In genomic region chrX:48958635-48959094, GRCh38 we compare ENCODE assay signal across 8 cellular contexts. TPM values are rescaled to one million over a fixed set of nuclear protein-coding genes. Genes with fewer than 3 reads are reported as not detected.
DNase-seq lines count a peak whose midpoint lies in the region; ATAC-seq and TF ChIP-seq lines count a peak whose summit lies in the region.

No MANE protein-coding gene starts in this region.

- intact Hi-C loops in colonic mucosa (cut with DNase I): no loop called here
- intact Hi-C loops in right lobe of liver (cut with DNase I): loop anchor here in 1 of 2 donors (10.0 kb wide), 1 partner anchor 54 kb away; no protein-coding TSS in a partner anchor
- intact Hi-C loops in testis (cut with DNase I; ENCODE audit: low total_unique reads): no loop called here

- H3K27ac ChIP-seq in SJCRH30: peak overlapping the region; percentile 88
- H3K27ac ChIP-seq in colonic mucosa: peak overlapping the region; percentile 94
- H3K27ac ChIP-seq in right lobe of liver: peak overlapping the region; percentile 61 to 95 (median 78)
- peak overlapping the region; percentile 91 to 95 for H3K27ac ChIP-seq in testis

- 60% methylated on average over 21 of the region's 21 CpGs for WGBS in right lobe of liver (ENCODE audit: insufficient coverage, low coverage, low lambda C conversion rate, missing lambda C conversion rate)
- 0 to 2% methylated on average over 18 to 20 of the region's 21 CpGs for WGBS in testis, 2 donors

- H3K27me3 ChIP-seq in SJCRH30 (no peaks in the 10 kb centered on the region), colonic mucosa (no peaks in the 10 kb centered on the region), right lobe of liver (no peaks in the 10 kb centered on the region), testis (no peaks in the 10 kb centered on the region)

- H3K4me3 ChIP-seq in SJCRH30 (peak overlapping the region; percentile 78), colonic mucosa (peak overlapping the region; percentile 8), right lobe of liver (peak overlapping the region; percentile 24 to 70 (median 39)), testis (peak overlapping the region; percentile 36 to 67)

- no peaks in the 10 kb centered on the region for H3K9me3 ChIP-seq in SJCRH30 (replicated peaks)
- no peaks in the 10 kb centered on the region for H3K9me3 ChIP-seq in colonic mucosa
- H3K9me3 ChIP-seq in right lobe of liver: no peaks in the 10 kb centered on the region
- no peaks in the 10 kb centered on the region for H3K9me3 ChIP-seq in testis

- H3K4me1 ChIP-seq in SJCRH30: no peaks in the 10 kb centered on the region
- H3K4me1 ChIP-seq in colonic mucosa: no peaks in the 10 kb centered on the region
- H3K4me1 ChIP-seq in right lobe of liver: peaks cover 0 to 6% (median 0%) of the 10 kb centered on the region in 4 donors
- peaks cover 11% of the 10 kb centered on the region for H3K4me1 ChIP-seq in testis

- peak overlapping the region; percentile 62 to 65 for H3K9ac ChIP-seq in colonic mucosa (ENCODE audit: low read depth in 2 of 2, low read length in 2 of 2)

- no peak for TF ChIP-seq POLR2A in right lobe of liver (IDR thresholded peaks at IDR 0.05)
- no peak for TF ChIP-seq POLR2A in testis (IDR thresholded peaks at IDR 0.05)

- peak; percentile 50 for DNase-seq in activated T-cell treated with anti-CD3 and anti-CD28 coated beads, Interleukin-2, amount 50 U/mL, for 1 hour
- no peak for DNase-seq in activated T-cell treated with anti-CD3 and anti-CD28 coated beads for 4 hours
- DNase-seq in SJCRH30: peak; percentile 32 to 53
- DNase-seq in colonic mucosa: peak; percentile 36
- DNase-seq in right lobe of liver: peak in 1 of 3 donors; percentile 37
- no peak for DNase-seq in testis
- DNase-seq in NCI-H2196 treated with DMSO at 0.1 percent for 48 hours (lab: John Stamatoyannopoulos, UW; ENCODE audit: unreplicated experiment): no peak

- H3K36me3 ChIP-seq in SJCRH30 (no peaks in the 10 kb centered on the region), colonic mucosa (no peaks in the 10 kb centered on the region), right lobe of liver (peaks cover 0 to 5% (median 0%) of the 10 kb centered on the region in 4 donors), testis (ENCODE audit: low read depth, missing control alignments) (no peaks in the 10 kb centered on the region)

- no peak for TF ChIP-seq CTCF in colonic mucosa (IDR thresholded peaks at IDR 0.05)
- no peak for TF ChIP-seq CTCF in right lobe of liver (IDR thresholded peaks at IDR 0.05)
- no peak for TF ChIP-seq CTCF in testis (IDR thresholded peaks at IDR 0.05)

- ATAC-seq in right lobe of liver: peak; percentile 1 to 45 (median 12)
- no peak for ATAC-seq in GM18867 (IDR thresholded peaks at IDR 0.05; ENCODE audit: unreplicated experiment)

RNA-seq across cellular contexts. Expression of gene OTUD5, which starts 1.3 kb away (rescaled TPM):
- total RNA-seq in SJCRH30 (2014; rRNA removed; shearing (Covaris generic)): 17.0 and 19.2 TPM in 2 replicates
- total RNA-seq in colonic mucosa: 10 to 100 TPM; 40.2 to 40.9 TPM
- total RNA-seq in right lobe of liver: 10 to 100 TPM; 14.4 to 24.1 (median 21.6) TPM
- 10 to 100 TPM; 74.3 to 77.1 TPM for total RNA-seq in testis
- polyA plus RNA-seq in testis (ENCODE audit: insufficient read depth, low read depth, low replicate concordance): 36.2 TPM

RNA-seq across cellular contexts. Expression of gene KCND1, which starts 13.0 kb away (rescaled TPM):
- 0.08 and 0.12 TPM in 2 replicates for total RNA-seq in SJCRH30 (2014; rRNA removed; shearing (Covaris generic))
- total RNA-seq in colonic mucosa (1 to 10 TPM in 1 of 2 donors, under 1 TPM in 1; 0.90 to 1.0 TPM), right lobe of liver (1 to 10 TPM in 1 of 6 experiments, under 1 TPM in 5; 0.31 to 1.2 (median 0.46) TPM), testis (1 to 10 TPM; 2.4 to 3.3 TPM)
- 2.3 TPM for polyA plus RNA-seq in testis (ENCODE audit: insufficient read depth, low read depth, low replicate concordance)

RNA-seq across cellular contexts. Expression of gene PIM2, which starts 39.8 kb away (rescaled TPM):
- total RNA-seq in SJCRH30 (2014; rRNA removed; shearing (Covaris generic)): 6.8 and 8.0 TPM in 2 replicates
- total RNA-seq in colonic mucosa (10 to 100 TPM; 14.3 to 18.8 TPM), right lobe of liver (1 to 10 TPM; 1.7 to 8.8 (median 6.8) TPM), testis (10 to 100 TPM; 21.5 to 23.0 TPM)
- 20.6 TPM for polyA plus RNA-seq in testis (ENCODE audit: insufficient read depth, low read depth, low replicate concordance)

RNA-seq across cellular contexts. Expression of gene GRIPAP1, which starts 43.4 kb away (rescaled TPM):
- total RNA-seq in SJCRH30 (2014; rRNA removed; shearing (Covaris generic)): 16.2 and 19.4 TPM in 2 replicates
- total RNA-seq in colonic mucosa (10 to 100 TPM; 32.0 to 36.9 TPM), right lobe of liver (10 to 100 TPM; 15.3 to 32.1 (median 22.0) TPM), testis (10 to 100 TPM; 76.4 to 88.9 TPM)
- polyA plus RNA-seq in testis (ENCODE audit: insufficient read depth, low read depth, low replicate concordance): 44.4 TPM

RNA-seq across cellular contexts. Expression of gene SLC35A2, which starts 47.2 kb away (rescaled TPM):
- total RNA-seq in SJCRH30 (2014; rRNA removed; shearing (Covaris generic)): 12.6 and 16.0 TPM in 2 replicates
- total RNA-seq in colonic mucosa (10 to 100 TPM; 57.8 to 83.1 TPM), right lobe of liver (10 to 100 TPM; 15.0 to 19.5 (median 17.3) TPM), testis (10 to 100 TPM; 15.9 to 21.6 TPM)
- polyA plus RNA-seq in testis (ENCODE audit: insufficient read depth, low read depth, low replicate concordance): 18.6 TPM

Comparison
In these comparisons a context has a peak if more than half of its experiments do, and no peak if none do; other contexts are left out.
1. DNase-seq: peak in activated T-cell treated with anti-CD3 and anti-CD28 coated beads, Interleukin-2, amount 50 U/mL, for 1 hour (single experiment), SJCRH30 (2 of 2) and colonic mucosa (single experiment); none in activated T-cell treated with anti-CD3 and anti-CD28 coated beads for 4 hours (single experiment), testis (single experiment) and NCI-H2196 treated with DMSO at 0.1 percent for 48 hours (single experiment).
2. H3K4me3 ChIP-seq: peak in every context shown above with its lines; median percentile 78 in SJCRH30; 52 in testis; 39 in right lobe of liver; 8 in colonic mucosa.
3. Peak in every context shown above with its lines, with median percentiles within 50 percentile points of each other: H3K27ac ChIP-seq.